ENCODE assay signal across 12 cellular contexts in genomic region chr13:79937311-79938243, GRCh38.
DNase-seq lines count a peak whose midpoint lies in the region; ATAC-seq, FAIRE-seq and TF ChIP-seq lines count a peak whose summit lies in the region.
"Had no signal": no experiment of that assay in that cellular context is flagged by ENCODE, and none has a peak within 500 bp of the region (broad histone marks: within the 10 kb centered on the region; RNA-seq: fewer than 3 reads in every experiment).

No MANE protein-coding gene starts in this region.

- H3K4me3 Mint-ChIP-seq in nephron progenitor cell = no peak overlapping the region
- H3K4me3 Mint-ChIP-seq in activated naive CD8-positive, alpha-beta T cell treated with anti-CD3 and anti-CD28 coated beads, Interleukin-2, amount 50 U/mL, for 24 hours = no peak overlapping the region
- H3K4me3 Mint-ChIP-seq: central memory CD8-positive, alpha-beta T cell; naive thymus-derived CD4-positive, alpha-beta T cell; type B pancreatic cell had no signal

- no peak for TF ChIP-seq CTCF in heart left ventricle (IDR thresholded peaks at IDR 0.05)
- TF ChIP-seq CTCF in endothelial cell of umbilical vein (IDR thresholded peaks at IDR 0.05; ENCODE audit: extremely low read depth in 1 of 2, insufficient read depth in 1 of 2, low read depth in 1 of 2, low read length in 2 of 2) = no peak
- TF ChIP-seq CTCF in nephron progenitor cell (IDR thresholded peaks at IDR 0.05) = no peak
- no peak for TF ChIP-seq CTCF in upper lobe of right lung (IDR thresholded peaks at IDR 0.05)
- no peak for TF ChIP-seq CTCF in vagina (IDR thresholded peaks at IDR 0.05)

- FAIRE-seq in endothelial cell of umbilical vein (lab: Jason Lieb, UNC) (no peak), GM12892 (lab: Jason Lieb, UNC) (no peak)

- peaks cover 0 to 14% (median 0%) of the 10 kb centered on the region in 12 donors for H3K4me1 ChIP-seq in heart left ventricle
- H3K4me1 ChIP-seq in endothelial cell of umbilical vein (ENCODE audit: control insufficient read depth, extremely low read depth, insufficient read depth, low read length) = peaks cover 54% of the 10 kb centered on the region
- H3K4me1 ChIP-seq in upper lobe of right lung = peaks cover 14% of the 10 kb centered on the region
- H3K4me1 ChIP-seq in vagina = peaks cover 16% of the 10 kb centered on the region

- H3K4me2 ChIP-seq in endothelial cell of umbilical vein (ENCODE audit: insufficient read depth, low read length) = peak overlapping the region; percentile 63

- H3K9ac ChIP-seq in endothelial cell of umbilical vein (replicated peaks; ENCODE audit: extremely low read depth, insufficient read depth, low read length) = peak overlapping the region; percentile 95

- no peaks in the 10 kb centered on the region for H3K36me3 ChIP-seq in heart left ventricle
- H3K36me3 ChIP-seq in endothelial cell of umbilical vein (ENCODE audit: control insufficient read depth in 2 of 2, extremely low read depth in 1 of 2, insufficient read depth in 2 of 2, low read length in 2 of 2) = no peaks in the 10 kb centered on the region
- no peaks in the 10 kb centered on the region for H3K36me3 ChIP-seq in upper lobe of right lung
- no peaks in the 10 kb centered on the region for H3K36me3 ChIP-seq in vagina

- peaks cover 4% of the 10 kb centered on the region for H3K9me3 Mint-ChIP-seq in nephron progenitor cell
- no peaks in the 10 kb centered on the region for H3K9me3 Mint-ChIP-seq in activated naive CD8-positive, alpha-beta T cell treated with anti-CD3 and anti-CD28 coated beads, Interleukin-2, amount 50 U/mL, for 24 hours

- H3K27me3 ChIP-seq in heart left ventricle (no peaks in the 10 kb centered on the region), endothelial cell of umbilical vein (ENCODE audit: control insufficient read depth in 2 of 2, insufficient read depth in 2 of 2, low read length in 2 of 2) (no peaks in the 10 kb centered on the region), upper lobe of right lung (no peaks in the 10 kb centered on the region), vagina (no peaks in the 10 kb centered on the region)

- ATAC-seq in heart left ventricle = peak in 1 of 4 donors; percentile 25
- no peak for ATAC-seq in Right ventricle myocardium superior (ENCODE audit: poor library complexity)
- ATAC-seq in upper lobe of right lung = no peak
- ATAC-seq in activated naive CD8-positive, alpha-beta T cell treated with anti-CD3 and anti-CD28 coated beads, Interleukin-2, amount 50 U/mL, for 24 hours = no peak
- ATAC-seq: naive thymus-derived CD4-positive, alpha-beta T cell had no signal

- BruUV-seq in endothelial cell of umbilical vein (replicated peaks; lab: Mats Ljungman, UMichigan) = TSS peak; percentile 90

- CTCF ChIA-PET in endothelial cell of umbilical vein (lab: Charles Lee) = interaction anchor here (0.9 to 2.4 kb wide), 23 partner anchors 64 to 1080 kb away, joined by 3 to 20 read pairs (median 5); partner anchors contain the start of gene SPRY2

- H3K4me3 ChIP-seq in heart left ventricle (no peak overlapping the region), endothelial cell of umbilical vein (replicated peaks in 1 of 3; ENCODE audit: insufficient read depth in 1 of 3, low read depth in 1 of 3, low read length in 3 of 3) (peak overlapping the region in 1 of 3 experiments; percentile 6), upper lobe of right lung (no peak overlapping the region), vagina (no peak overlapping the region)

- peaks cover 48% of the 10 kb centered on the region for H3K4me1 Mint-ChIP-seq in nephron progenitor cell
- H3K4me1 Mint-ChIP-seq in activated naive CD8-positive, alpha-beta T cell treated with anti-CD3 and anti-CD28 coated beads, Interleukin-2, amount 50 U/mL, for 24 hours = no peaks in the 10 kb centered on the region
- H3K4me1 Mint-ChIP-seq: central memory CD8-positive, alpha-beta T cell had no signal

- no peaks in the 10 kb centered on the region for H3K79me2 ChIP-seq in endothelial cell of umbilical vein (ENCODE audit: control insufficient read depth, insufficient read depth, low read length)

- H3K27ac ChIP-seq in heart left ventricle (peak overlapping the region in 7 of 12 donors; percentile 52 to 70 (median 64)), endothelial cell of umbilical vein (ENCODE audit: insufficient read depth, low read depth, low read length) (peak overlapping the region; percentile 99), upper lobe of right lung (peak overlapping the region; percentile 70), vagina (no peak overlapping the region)

- intact Hi-C loops in heart left ventricle (cut with DNase I) (no loop called here), Right ventricle myocardium superior (cut with DNase I) (no loop called here), endothelial cell of umbilical vein (cut with micrococcal nuclease) (loop anchor here (2.0 to 5.0 kb wide), 4 partner anchors 259 to 933 kb away; no protein-coding TSS in a partner anchor), upper lobe of right lung (cut with DNase I) (no loop called here), vagina (cut with DNase I) (no loop called here)

- H4K20me1 ChIP-seq in endothelial cell of umbilical vein (replicated peaks; ENCODE audit: control insufficient read depth, extremely low read depth, insufficient read depth, low read length) = no peaks in the 10 kb centered on the region

- no peak for DNase-seq in heart left ventricle
- DNase-seq in Right ventricle myocardium superior = no peak
- DNase-seq in endothelial cell of umbilical vein (ENCODE audit: low read depth, low spot score) = peak; percentile 51
- DNase-seq in nephron progenitor cell = no peak
- DNase-seq in upper lobe of right lung = no peak
- no peak for DNase-seq in GM12892 (ENCODE audit: insufficient read length)
- no peak for DNase-seq in vagina (ENCODE audit: extremely low spot score in 2 of 2)
- DNase-seq in activated naive CD8-positive, alpha-beta T cell treated with anti-CD3 and anti-CD28 coated beads, Interleukin-2, amount 50 U/mL, for 24 hours = no peak
- DNase-seq: naive thymus-derived CD4-positive, alpha-beta T cell; NCI-H2107 had no signal

- no peaks in the 10 kb centered on the region for H3K9me3 ChIP-seq in heart left ventricle
- no peaks in the 10 kb centered on the region for H3K9me3 ChIP-seq in endothelial cell of umbilical vein (replicated peaks; ENCODE audit: control insufficient read depth, insufficient read depth, low read length)
- no peaks in the 10 kb centered on the region for H3K9me3 ChIP-seq in upper lobe of right lung
- no peaks in the 10 kb centered on the region for H3K9me3 ChIP-seq in vagina

- H3K27me3 Mint-ChIP-seq in nephron progenitor cell (ENCODE audit: low read depth, poor library complexity) = no peaks in the 10 kb centered on the region
- H3K27me3 Mint-ChIP-seq in activated naive CD8-positive, alpha-beta T cell treated with anti-CD3 and anti-CD28 coated beads, Interleukin-2, amount 50 U/mL, for 24 hours = no peaks in the 10 kb centered on the region
- H3K27me3 Mint-ChIP-seq: central memory CD8-positive, alpha-beta T cell; naive thymus-derived CD4-positive, alpha-beta T cell; type B pancreatic cell had no signal

- no peaks in the 10 kb centered on the region for H3K9me1 ChIP-seq in endothelial cell of umbilical vein (replicated peaks; ENCODE audit: control insufficient read depth, extremely low read depth, insufficient read depth, low read length)

- POLR2A ChIA-PET in endothelial cell of umbilical vein (lab: Charles Lee) = interaction anchor here (0.9 to 1.9 kb wide), 8 partner anchors 127 to 422 kb away, joined by 3 to 27 read pairs (median 4); partner anchors contain the start of gene SPRY2

- dilution Hi-C loops in endothelial cell of umbilical vein (cut with MboI; ENCODE audit: extremely low pct_ligation_motif_present, low sequenced_read_pairs) = no loop called here

- peak overlapping the region; percentile 74 for H2AFZ ChIP-seq in endothelial cell of umbilical vein (ENCODE audit: low read depth, low read length)

- 71 to 82% (median 80%) methylated on average over 9 of the region's 9 CpGs for WGBS in heart left ventricle, 4 donors

- TF ChIP-seq POLR2A in heart left ventricle (IDR thresholded peaks at IDR 0.05) (no peak), endothelial cell of umbilical vein (IDR thresholded peaks at IDR 0.05; ENCODE audit: low read depth, low read length) (no peak), GM12892 (IDR thresholded peaks at IDR 0.05; ENCODE audit: low read depth, low read length) (no peak), vagina (IDR thresholded peaks at IDR 0.05) (no peak)

- no peaks in the 10 kb centered on the region for H3K36me3 Mint-ChIP-seq in nephron progenitor cell (ENCODE audit: low read depth)
- H3K36me3 Mint-ChIP-seq in activated naive CD8-positive, alpha-beta T cell treated with anti-CD3 and anti-CD28 coated beads, Interleukin-2, amount 50 U/mL, for 24 hours (ENCODE audit: low read depth) = no peaks in the 10 kb centered on the region
- H3K36me3 Mint-ChIP-seq: naive thymus-derived CD4-positive, alpha-beta T cell; type B pancreatic cell had no signal

- H3K27ac Mint-ChIP-seq in nephron progenitor cell = peak overlapping the region; percentile 33
- H3K27ac Mint-ChIP-seq in activated naive CD8-positive, alpha-beta T cell treated with anti-CD3 and anti-CD28 coated beads, Interleukin-2, amount 50 U/mL, for 24 hours = no peak overlapping the region
- H3K27ac Mint-ChIP-seq: naive thymus-derived CD4-positive, alpha-beta T cell had no signal

TF ChIP-seq in endothelial cell of umbilical vein, 7 proteins besides CTCF, POLR2A, EP300 and RAD21:
- TF ChIP-seq MYC (IDR thresholded peaks at IDR 0.05; ENCODE audit: low read depth, low read length) (no peak), EZH2 (IDR thresholded peaks at IDR 0.05; ENCODE audit: borderline replicate concordance, low read depth, low read length, severe bottlenecking) (no peak), MAX (IDR thresholded peaks at IDR 0.05; ENCODE audit: insufficient read depth, insufficient read length) (no peak), POLR2AphosphoS5 (IDR thresholded peaks at IDR 0.05; ENCODE audit: insufficient read depth, low read depth, low read length) (no peak), FOS (IDR thresholded peaks at IDR 0.05; ENCODE audit: borderline replicate concordance, insufficient read depth, low read length) (no peak), JUN (IDR thresholded peaks at IDR 0.05; ENCODE audit: borderline replicate concordance, insufficient read depth, insufficient read length, low read depth) (no peak), GATA2 (IDR thresholded peaks at IDR 0.05; ENCODE audit: insufficient read depth, insufficient read length, low read depth, low read length) (no peak)
TF ChIP-seq in endothelial cell of umbilical vein: peak in this region for 0.
